In the genomic region with DNA sequence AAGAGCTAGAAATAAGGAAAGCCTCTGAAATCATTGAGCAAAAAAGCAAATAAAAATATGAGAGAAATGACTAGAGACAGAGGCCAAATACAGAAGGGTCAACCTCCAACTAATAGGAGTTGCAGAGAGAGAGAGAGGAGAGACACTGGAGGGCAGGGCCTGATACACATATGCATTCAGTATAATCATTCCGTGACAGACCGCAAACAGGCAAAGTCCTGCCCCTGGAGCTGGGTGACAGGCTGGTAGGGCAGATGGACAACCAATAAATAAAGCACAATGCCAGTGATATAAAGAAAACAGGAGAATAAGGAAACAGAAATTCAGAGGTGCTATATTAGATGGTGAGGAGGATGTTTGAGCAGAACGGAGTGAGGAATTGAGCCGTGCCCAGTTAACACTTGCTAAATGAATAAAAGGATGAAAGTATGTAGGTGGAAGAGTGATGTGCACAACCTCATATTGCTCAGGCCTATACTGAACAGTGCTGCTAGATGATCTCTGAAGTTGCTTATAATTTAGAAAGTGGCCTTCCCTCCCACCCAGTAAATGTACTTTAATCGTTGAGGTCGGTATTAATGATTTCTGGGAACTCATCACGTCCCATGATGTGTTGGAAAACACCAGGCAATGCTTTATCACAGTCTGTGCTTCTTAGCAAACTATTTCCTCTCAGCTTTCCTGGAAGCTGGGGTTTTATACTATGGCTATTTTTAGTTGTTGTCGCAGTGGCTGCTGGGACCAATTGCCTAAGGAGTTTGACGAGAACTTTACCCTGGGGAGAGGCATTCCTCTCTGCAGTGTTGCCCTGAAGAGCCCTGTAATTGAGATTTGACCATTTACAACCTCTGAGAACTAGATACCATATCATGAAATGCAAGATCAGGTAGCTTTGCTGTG, we compare ENCODE assay signal across 10 cellular contexts. TPM values are rescaled to one million over a fixed set of nuclear protein-coding genes. Genes with fewer than 3 reads are reported as not detected.
DNase-seq lines count a peak whose midpoint lies in the region; ATAC-seq and TF ChIP-seq lines count a peak whose summit lies in the region.
"Had no signal": no experiment of that assay in that cellular context is flagged by ENCODE, and none has a peak within 500 bp of the region (broad histone marks: within the 10 kb centered on the region; RNA-seq: fewer than 3 reads in every experiment).

No MANE protein-coding gene starts in this region.

- TF ChIP-seq CTCF in right atrium auricular region (IDR thresholded peaks at IDR 0.05), result no peak

- peaks cover 6% of the 10 kb centered on the region for H3K4me1 Mint-ChIP-seq in activated T-helper 17 cell treated with anti-CD3 and anti-CD28 coated beads, Interleukin-2, amount 50 U/mL, for 72 hours

- peaks cover 13% of the 10 kb centered on the region for H3K27me3 Mint-ChIP-seq in activated T-helper 17 cell treated with anti-CD3 and anti-CD28 coated beads, Interleukin-2, amount 50 U/mL, for 72 hours

- peaks cover 0 to 29% of the 10 kb centered on the region in 2 donors for H3K4me1 ChIP-seq in right atrium auricular region
- peaks cover 24 to 47% (median 37%) of the 10 kb centered on the region in 3 donors for H3K4me1 ChIP-seq in skeletal muscle tissue (ENCODE audit: control insufficient read depth in 3 of 3, insufficient read depth in 3 of 3, low read length in 3 of 3)

- H3K4me3 Mint-ChIP-seq in activated T-helper 17 cell treated with anti-CD3 and anti-CD28 coated beads, Interleukin-2, amount 50 U/mL, for 72 hours, result peak overlapping the region; percentile 12
- H3K4me3 Mint-ChIP-seq: effector memory CD8-positive, alpha-beta T cell had no signal

- H3K36me3 ChIP-seq in right atrium auricular region (no peaks in the 10 kb centered on the region), skeletal muscle tissue (ENCODE audit: control insufficient read depth in 3 of 3, insufficient read depth in 3 of 3, low read length in 3 of 3) (no peaks in the 10 kb centered on the region)

- peak overlapping the region; percentile 4 for H3K27ac Mint-ChIP-seq in activated T-helper 17 cell treated with anti-CD3 and anti-CD28 coated beads, Interleukin-2, amount 50 U/mL, for 72 hours
- H3K27ac Mint-ChIP-seq: effector memory CD8-positive, alpha-beta T cell had no signal

- no peak overlapping the region for H3K4me3 ChIP-seq in right atrium auricular region
- peak overlapping the region; percentile 4 to 35 (median 20) for H3K4me3 ChIP-seq in skeletal muscle tissue (ENCODE audit: low read length in 3 of 3)

- peak overlapping the region in 2 of 3 donors; percentile 30 to 60 for H3K9ac ChIP-seq in skeletal muscle tissue (ENCODE audit: low read depth in 1 of 3, low read length in 3 of 3)

- H3K9me3 ChIP-seq in right atrium auricular region, result no peaks in the 10 kb centered on the region
- no peaks in the 10 kb centered on the region for H3K9me3 ChIP-seq in skeletal muscle tissue (ENCODE audit: control insufficient read depth in 3 of 3, low read length in 3 of 3)

- no peaks in the 10 kb centered on the region for H3K27me3 ChIP-seq in right atrium auricular region
- no peaks in the 10 kb centered on the region for H3K27me3 ChIP-seq in skeletal muscle tissue (ENCODE audit: control insufficient read depth in 3 of 3, insufficient read depth in 3 of 3, low read length in 3 of 3)

- DNase-seq in LHCN-M2 (ENCODE audit: low read depth) (peak; percentile 30), right atrium auricular region (ENCODE audit: low spot score) (no peak), NCI-H446 (lab: John Stamatoyannopoulos, UW) (no peak)
- DNase-seq: effector memory CD8-positive, alpha-beta T cell; NCI-H446 treated with DMSO at 0.1 percent for 48 hours had no signal

- H3K36me3 Mint-ChIP-seq in activated T-helper 17 cell treated with anti-CD3 and anti-CD28 coated beads, Interleukin-2, amount 50 U/mL, for 72 hours (ENCODE audit: low read depth), result no peaks in the 10 kb centered on the region

- H3K27ac ChIP-seq in right atrium auricular region (peak overlapping the region; percentile 72 to 81), skeletal muscle tissue (ENCODE audit: low read depth, low read length) (peak overlapping the region; percentile 92)

- peak; percentile 87 for ATAC-seq in activated T-helper 17 cell treated with anti-CD3 and anti-CD28 coated beads, Interleukin-2, amount 50 U/mL, for 72 hours (replicated peaks)
- no peak for ATAC-seq in HG02981 (IDR thresholded peaks at IDR 0.05; ENCODE audit: unreplicated experiment)
- no peak for ATAC-seq in GM21786 (IDR thresholded peaks at IDR 0.05; ENCODE audit: unreplicated experiment)
- no peak for ATAC-seq in GM19035 (IDR thresholded peaks at IDR 0.05; ENCODE audit: unreplicated experiment)
- ATAC-seq: effector memory CD8-positive, alpha-beta T cell had no signal

- H3K9me3 Mint-ChIP-seq in activated T-helper 17 cell treated with anti-CD3 and anti-CD28 coated beads, Interleukin-2, amount 50 U/mL, for 72 hours, result no peaks in the 10 kb centered on the region
- H3K9me3 Mint-ChIP-seq: effector memory CD8-positive, alpha-beta T cell had no signal

RNA-seq across cellular contexts. Expression of a gene that starts 37.6 kb away (rescaled TPM):
- total RNA-seq in LHCN-M2 (2014; rRNA removed) (not detected in 2 replicates), right atrium auricular region (100 to 1,000 TPM in 1 of 2 donors, 10 to 100 TPM in 1; 99.8 to 114 TPM), skeletal muscle tissue (7.8 TPM)
- polyA plus RNA-seq in LHCN-M2 (2012), result not detected
- total RNA-seq in activated T-helper 17 cell treated with anti-CD3 and anti-CD28 coated beads, Interleukin-2, amount 50 U/mL, for 72 hours, result 10 to 100 TPM; 10.6 to 10.7 TPM

Comparison
In these comparisons a context has a peak if more than half of its experiments do, and no peak if none do; other contexts are left out.
1. H3K4me3 ChIP-seq: peak in skeletal muscle tissue (3 of 3); none in right atrium auricular region (0 of 2).
2. RNA of a gene that starts 37.6 kb away (total RNA-seq): 99.8 to 114 TPM in right atrium auricular region; 10.6 to 10.7 TPM in activated T-helper 17 cell treated with anti-CD3 and anti-CD28 coated beads, Interleukin-2, amount 50 U/mL, for 72 hours, 7.8 TPM in skeletal muscle tissue (single experiment) and not detected in LHCN-M2; every median in the first group is over 4 times any median in the second.